ENCODE assay signal across 9 cellular contexts in the genomic region with DNA sequence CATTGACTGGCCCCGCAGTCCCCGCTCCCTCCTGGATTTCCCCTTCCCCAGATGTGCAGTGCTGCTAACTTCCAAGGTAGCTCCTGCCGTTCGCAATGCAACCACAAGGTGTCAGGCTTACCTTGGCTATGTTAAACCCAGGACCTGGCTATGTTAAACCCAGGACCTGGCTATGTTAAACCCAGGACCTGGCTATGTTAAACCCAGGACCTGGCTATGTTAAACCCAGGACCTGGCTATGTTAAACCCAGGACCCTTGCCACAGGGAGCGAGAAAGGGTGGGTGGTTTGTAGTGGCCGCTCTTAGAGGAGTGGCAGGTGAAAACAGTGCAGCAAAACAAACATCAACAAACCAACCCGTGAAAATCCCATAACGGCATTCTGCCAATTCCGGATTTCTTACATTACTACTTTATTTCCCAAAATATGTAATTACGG. TPM values are rescaled to one million over a fixed set of nuclear protein-coding genes. Genes with fewer than 3 reads are reported as not detected.
DNase-seq lines count a peak whose midpoint lies in the region; ATAC-seq and TF ChIP-seq lines count a peak whose summit lies in the region.
"Had no signal": no experiment of that assay in that cellular context is flagged by ENCODE, and none has a peak within 500 bp of the region (broad histone marks: within the 10 kb centered on the region; RNA-seq: fewer than 3 reads in every experiment).

No MANE protein-coding gene starts in this region.

- peaks cover 42% of the 10 kb centered on the region for H3K27me3 Mint-ChIP-seq in activated naive CD8-positive, alpha-beta T cell treated with anti-CD3 and anti-CD28 coated beads for 36 hours

- no peaks in the 10 kb centered on the region for H3K9me3 ChIP-seq in heart right ventricle
- H3K9me3 ChIP-seq: SJSA1 had no signal

- no peaks in the 10 kb centered on the region for H3K36me3 ChIP-seq in heart right ventricle
- H3K36me3 ChIP-seq: SJSA1 had no signal

- ATAC-seq in GM19438 (IDR thresholded peaks at IDR 0.05; ENCODE audit: low read depth, unreplicated experiment) (peak; percentile 52), heart right ventricle (peak in 7 of 8 donors; percentile 14 to 49 (median 40))

- intact Hi-C loops in heart right ventricle (cut with DNase I): loop anchor here in 5 of 10 donors (2.0 to 10.0 kb wide), 4 partner anchors 219 to 463 kb away; no protein-coding TSS in a partner anchor

- no peak overlapping the region for H3K4me3 ChIP-seq in heart right ventricle
- H3K4me3 ChIP-seq: SJSA1 had no signal

- H3K27ac ChIP-seq in heart right ventricle: no peak overlapping the region
- H3K27ac ChIP-seq: SJSA1 had no signal

- WGBS in heart right ventricle, 2 donors: 15 to 21% methylated on average over 10 of the region's 10 CpGs

- H3K4me1 Mint-ChIP-seq in activated naive CD8-positive, alpha-beta T cell treated with anti-CD3 and anti-CD28 coated beads for 36 hours: peaks cover 5% of the 10 kb centered on the region

- no peak overlapping the region for H3K4me3 Mint-ChIP-seq in activated naive CD8-positive, alpha-beta T cell treated with anti-CD3 and anti-CD28 coated beads for 36 hours

- peak; percentile 50 for DNase-seq in COLO829 (ENCODE audit: low spot score)
- DNase-seq in KBM-7: peak; percentile 68
- DNase-seq in SKM-1 treated with dmso at 0.1 percent for 144 hours (lab: John Stamatoyannopoulos, UW; ENCODE audit: unreplicated experiment): peak; percentile 10
- peak; percentile 61 for DNase-seq in activated naive CD8-positive, alpha-beta T cell treated with anti-CD3 and anti-CD28 coated beads for 36 hours
- DNase-seq in heart right ventricle: peak; percentile 69 to 72
- DNase-seq in renal cortical epithelial cell (ENCODE audit: low read depth): peak; percentile 59
- DNase-seq in NCI-H1048 (lab: John Stamatoyannopoulos, UW): no peak

- peak; percentile 42 to 78 (median 67) for TF ChIP-seq CTCF in heart right ventricle (IDR thresholded peaks at IDR 0.05)

- in situ Hi-C loops in KBM-7 (cut with MboI; ENCODE audit: low pct_unique_long_range_greater_than_20kb, low sequenced_read_pairs): loop anchor here (25.0 kb wide), 1 partner anchor 431 kb away; no protein-coding TSS in a partner anchor

- H3K9me3 Mint-ChIP-seq in activated naive CD8-positive, alpha-beta T cell treated with anti-CD3 and anti-CD28 coated beads for 36 hours: no peaks in the 10 kb centered on the region

- peaks cover 5 to 36% (median 28%) of the 10 kb centered on the region in 9 donors for H3K4me1 ChIP-seq in heart right ventricle

- H3K27me3 ChIP-seq in heart right ventricle: peaks cover 0 to 45% (median 26%) of the 10 kb centered on the region in 7 donors

- H3K27ac Mint-ChIP-seq in activated naive CD8-positive, alpha-beta T cell treated with anti-CD3 and anti-CD28 coated beads for 36 hours: no peak overlapping the region

- H3K36me3 Mint-ChIP-seq in activated naive CD8-positive, alpha-beta T cell treated with anti-CD3 and anti-CD28 coated beads for 36 hours: peaks cover 2% of the 10 kb centered on the region

RNA-seq across cellular contexts. Expression of gene ADAMTS8, which starts 2.9 kb away (rescaled TPM):
- not detected for total RNA-seq in activated naive CD8-positive, alpha-beta T cell treated with anti-CD3 and anti-CD28 coated beads for 36 hours
- 1 to 10 TPM in 5 of 10 donors, under 1 TPM in 5; 0.28 to 2.6 (median 1.1) TPM for total RNA-seq in heart right ventricle
- 1 to 10 TPM in 1 of 2 donors, under 1 TPM in 1; 0.29 to 2.1 TPM for polyA plus RNA-seq in heart right ventricle
- not detected in 2 replicates for total RNA-seq in renal cortical epithelial cell

RNA-seq across cellular contexts. Expression of gene ADAMTS15, which starts 17.1 kb away (rescaled TPM):
- not detected for total RNA-seq in activated naive CD8-positive, alpha-beta T cell treated with anti-CD3 and anti-CD28 coated beads for 36 hours
- total RNA-seq in heart right ventricle (10 to 100 TPM in 8 of 10 donors, 1 to 10 TPM in 2; 7.7 to 49.4 (median 14.2) TPM), renal cortical epithelial cell (0.35 and 2.0 TPM in 2 replicates)
- polyA plus RNA-seq in heart right ventricle: 10 to 100 TPM; 16.9 to 36.3 TPM
